Comparison of ENCODE assay signal across 40 cellular contexts in genomic region chr2:101372792-101373191, GRCh38. TPM values are rescaled to one million over a fixed set of nuclear protein-coding genes. Genes with fewer than 3 reads are reported as not detected.
"Had no signal": no experiment of that assay in that cellular context is flagged by ENCODE, and none has a peak within 500 bp of the region (broad histone marks: within the 10 kb centered on the region; RNA-seq: fewer than 3 reads in every experiment).

No MANE protein-coding gene starts in this region.

- H3K4me1 ChIP-seq: adrenal gland, ascending aorta, body of pancreas, breast epithelium had no signal

- H3K27me3 Mint-ChIP-seq: activated naive CD4-positive, alpha-beta T cell treated with anti-CD3 and anti-CD28 coated beads, Interleukin-2, amount 50 U/mL, for 24 hours; activated naive CD8-positive, alpha-beta T cell; activated naive CD8-positive, alpha-beta T cell treated with anti-CD3 and anti-CD28 coated beads for 36 hours; activated naive CD8-positive, alpha-beta T cell treated with anti-CD3 and anti-CD28 coated beads, Interleukin-2, amount 50 U/mL, for 24 hours; activated T-cell treated with anti-CD3 and anti-CD28 coated beads, Interleukin-2, amount 50 U/mL, for 24 hours; activated T-helper 17 cell treated with anti-CD3 and anti-CD28 coated beads, Interleukin-2, amount 50 U/mL, for 72 hours; central memory CD8-positive, alpha-beta T cell had no signal

- FAIRE-seq: astrocyte, bronchial epithelial cell had no signal

- H3K9me3 Mint-ChIP-seq: activated naive CD4-positive, alpha-beta T cell treated with anti-CD3 and anti-CD28 coated beads, Interleukin-2, amount 50 U/mL, for 24 hours; activated T-helper 17 cell treated with anti-CD3 and anti-CD28 coated beads, Interleukin-2, amount 50 U/mL, for 72 hours had no signal

- H3K4me3 Mint-ChIP-seq: activated naive CD4-positive, alpha-beta T cell treated with anti-CD3 and anti-CD28 coated beads for 36 hours; activated naive CD4-positive, alpha-beta T cell treated with anti-CD3 and anti-CD28 coated beads, Interleukin-2, amount 10 ng/mL, durations not matched to agents 7 days and 5 days; activated naive CD4-positive, alpha-beta T cell treated with anti-CD3 and anti-CD28 coated beads, Interleukin-2, amount 50 U/mL, for 24 hours; activated naive CD8-positive, alpha-beta T cell; activated naive CD8-positive, alpha-beta T cell treated with anti-CD3 and anti-CD28 coated beads for 36 hours; activated naive CD8-positive, alpha-beta T cell treated with anti-CD3 and anti-CD28 coated beads, Interleukin-2, amount 10 ng/mL, durations not matched to agents 7 days and 5 days; activated naive CD8-positive, alpha-beta T cell treated with anti-CD3 and anti-CD28 coated beads, Interleukin-2, amount 50 U/mL, for 24 hours; activated T-cell treated with anti-CD3 and anti-CD28 coated beads, Interleukin-2, amount 50 U/mL, for 24 hours; activated T-cell treated with anti-CD3 and anti-CD28 coated beads, Interleukin-2, amount 50 U/mL, for 4 hours; activated T-cell treated with anti-CD3 and anti-CD28 coated beads, Interleukin-2, amount 50 U/mL, for 72 hours; activated T-helper 1 cell treated with anti-CD3 and anti-CD28 coated beads, Interleukin-12 subunit alpha, Interleukin-12 subunit beta, Interleukin-2, Interleukin-4 antibody, amounts not matched to agents 30 ng/mL and 10 ng/mL and 1 ng/mL, durations not matched to agents 14 hours and 24 hours and 36 hours; activated T-helper 17 cell treated with anti-CD3 and anti-CD28 coated beads, Interleukin-2, amount 50 U/mL, for 72 hours; brain; central memory CD8-positive, alpha-beta T cell had no signal

- H3K9me3 ChIP-seq: adrenal gland, ascending aorta, body of pancreas, breast epithelium had no signal

- H3K4me3 ChIP-seq: adrenal gland, ascending aorta, body of pancreas, breast epithelium, cardiac muscle cell had no signal

- H3K36me3 ChIP-seq: adrenal gland, ascending aorta, brain microvascular endothelial cell, breast epithelium, cardiac muscle cell had no signal

- H3K4me1 Mint-ChIP-seq: activated naive CD8-positive, alpha-beta T cell treated with anti-CD3 and anti-CD28 coated beads, Interleukin-2, amount 50 U/mL, for 24 hours; activated T-helper 17 cell treated with anti-CD3 and anti-CD28 coated beads, Interleukin-2, amount 50 U/mL, for 72 hours; brain; central memory CD8-positive, alpha-beta T cell had no signal

- H3K27ac Mint-ChIP-seq: activated naive CD4-positive, alpha-beta T cell treated with anti-CD3 and anti-CD28 coated beads for 36 hours; activated naive CD4-positive, alpha-beta T cell treated with anti-CD3 and anti-CD28 coated beads, Interleukin-2, amount 10 ng/mL, durations not matched to agents 7 days and 5 days; activated naive CD4-positive, alpha-beta T cell treated with anti-CD3 and anti-CD28 coated beads, Interleukin-2, amount 50 U/mL, for 24 hours; activated naive CD4-positive, alpha-beta T cell treated with anti-CD3 and anti-CD28 coated beads, Interleukin-2, amount 50 U/mL, for 72 hours; activated naive CD8-positive, alpha-beta T cell; activated naive CD8-positive, alpha-beta T cell treated with anti-CD3 and anti-CD28 coated beads for 36 hours; activated naive CD8-positive, alpha-beta T cell treated with anti-CD3 and anti-CD28 coated beads, Interleukin-2, amount 10 ng/mL, durations not matched to agents 7 days and 5 days; activated naive CD8-positive, alpha-beta T cell treated with anti-CD3 and anti-CD28 coated beads, Interleukin-2, amount 50 U/mL, for 24 hours; activated T-cell treated with anti-CD3 and anti-CD28 coated beads, Interleukin-2, amount 50 U/mL, for 24 hours; activated T-cell treated with anti-CD3 and anti-CD28 coated beads, Interleukin-2, amount 50 U/mL, for 72 hours; activated T-helper 1 cell treated with anti-CD3 and anti-CD28 coated beads, Interleukin-12 subunit alpha, Interleukin-12 subunit beta, Interleukin-2, Interleukin-4 antibody, amounts not matched to agents 30 ng/mL and 10 ng/mL and 1 ng/mL, durations not matched to agents 14 hours and 24 hours and 36 hours; activated T-helper 17 cell treated with anti-CD3 and anti-CD28 coated beads, Interleukin-2, amount 50 U/mL, for 72 hours; activated T-helper 2 cell treated with anti-CD3 and anti-CD28 coated beads, Interferon-gamma antibody, Interleukin-2, Interleukin-4, amounts not matched to agents 10 μg/mL and 5 μg/mL and 100 μg/mL, durations not matched to agents 14 hours and 24 hours and 36 hours; brain had no signal

- H3K27me3 ChIP-seq: adrenal gland, ascending aorta, body of pancreas, brain microvascular endothelial cell, breast epithelium, cardiac muscle cell had no signal

- H3K27ac ChIP-seq: adrenal gland, ascending aorta, body of pancreas, brain microvascular endothelial cell, breast epithelium, cardiac muscle cell had no signal

- DNase-seq: activated effector memory CD4-positive, alpha-beta T cell treated with anti-CD3 and anti-CD28 coated beads, Interleukin-2, amount 50 U/mL, for 16 hours; activated effector memory CD4-positive, alpha-beta T cell treated with Interleukin-2 at 50 U/mL for 16 hours; activated gamma-delta T cell; activated gamma-delta T cell treated with Interleukin-2 at 50 U/mL for 16 hours; activated naive CD4-positive, alpha-beta T cell; activated naive CD4-positive, alpha-beta T cell treated with anti-CD3 and anti-CD28 coated beads for 36 hours; activated naive CD4-positive, alpha-beta T cell treated with anti-CD3 and anti-CD28 coated beads, Interleukin-2, amount 10 ng/mL, durations not matched to agents 7 days and 5 days; activated naive CD4-positive, alpha-beta T cell treated with anti-CD3 and anti-CD28 coated beads, Interleukin-2, amount 50 U/mL, for 16 hours; activated naive CD4-positive, alpha-beta T cell treated with Interleukin-2 at 50 U/mL for 16 hours; activated naive CD8-positive, alpha-beta T cell treated with anti-CD3 and anti-CD28 coated beads for 36 hours; activated naive CD8-positive, alpha-beta T cell treated with anti-CD3 and anti-CD28 coated beads, Interleukin-2, amount 10 ng/mL, durations not matched to agents 7 days and 5 days; activated naive CD8-positive, alpha-beta T cell treated with anti-CD3 and anti-CD28 coated beads, Interleukin-2, amount 50 U/mL, for 24 hours; activated T-cell treated with anti-CD3 and anti-CD28 coated beads, Interleukin-2, amount 50 U/mL, for 24 hours; activated T-cell treated with anti-CD3 and anti-CD28 coated beads, Interleukin-2, amount 50 U/mL, for 4 hours; activated T-cell treated with anti-CD3 and anti-CD28 coated beads, Interleukin-2, amount 50 U/mL, for 48 hours; activated T-cell treated with anti-CD3 and anti-CD28 coated beads, Interleukin-2, amount 50 U/mL, for 72 hours; adrenal gland; amniotic stem cell; amygdala; anterior cingulate cortex; aorta; body of pancreas; brain microvascular endothelial cell; caudate nucleus; central memory CD4-positive, alpha-beta T cell; cerebellar nuclear complex had no signal

- ATAC-seq: activated naive CD4-positive, alpha-beta T cell treated with anti-CD3 and anti-CD28 coated beads, Interleukin-2, amount 50 U/mL, for 72 hours; activated naive CD8-positive, alpha-beta T cell treated with anti-CD3 and anti-CD28 coated beads, Interleukin-2, amount 50 U/mL, for 24 hours; activated T-cell treated with anti-CD3 and anti-CD28 coated beads, Interleukin-2, amount 50 U/mL, for 4 hours; activated T-cell treated with anti-CD3 and anti-CD28 coated beads, Interleukin-2, amount 50 U/mL, for 72 hours; activated T-helper 17 cell treated with anti-CD3 and anti-CD28 coated beads, Interleukin-2, amount 50 U/mL, for 72 hours; body of pancreas had no signal

- H3K36me3 Mint-ChIP-seq: activated naive CD8-positive, alpha-beta T cell treated with anti-CD3 and anti-CD28 coated beads for 36 hours; activated naive CD8-positive, alpha-beta T cell treated with anti-CD3 and anti-CD28 coated beads, Interleukin-2, amount 10 ng/mL, durations not matched to agents 7 days and 5 days; brain had no signal

RNA-seq across cellular contexts. Expression of gene CREG2, which starts 14.5 kb away (rescaled TPM):
- total RNA-seq: activated naive CD4-positive, alpha-beta T cell treated with anti-CD3 and anti-CD28 coated beads for 36 hours; activated naive CD4-positive, alpha-beta T cell treated with anti-CD3 and anti-CD28 coated beads, Interleukin-2, amount 50 U/mL, for 72 hours; activated naive CD8-positive, alpha-beta T cell treated with anti-CD3 and anti-CD28 coated beads for 36 hours; activated naive CD8-positive, alpha-beta T cell treated with anti-CD3 and anti-CD28 coated beads, Interleukin-2, amount 10 ng/mL, durations not matched to agents 7 days and 5 days; activated T-cell treated with anti-CD3 and anti-CD28 coated beads, Interleukin-2, amount 50 U/mL, for 4 hours; activated T-cell treated with anti-CD3 and anti-CD28 coated beads, Interleukin-2, amount 50 U/mL, for 72 hours; activated T-helper 1 cell treated with anti-CD3 and anti-CD28 coated beads, Interleukin-12 subunit alpha, Interleukin-12 subunit beta, Interleukin-2, Interleukin-4 antibody, amounts not matched to agents 30 ng/mL and 10 ng/mL and 1 ng/mL, durations not matched to agents 14 hours and 24 hours and 36 hours; activated T-helper 17 cell treated with anti-CD3 and anti-CD28 coated beads, Interleukin-2, amount 50 U/mL, for 72 hours; activated T-helper 2 cell treated with anti-CD3 and anti-CD28 coated beads, Interferon-gamma antibody, Interleukin-2, Interleukin-4, amounts not matched to agents 10 μg/mL and 5 μg/mL and 100 μg/mL, durations not matched to agents 14 hours and 24 hours and 36 hours; ascending aorta; body of pancreas; chondrocyte had no signal
- polyA plus RNA-seq: aorta had no signal
